1 cellular context compared by ENCODE assay signal in genomic region chr19:57709616-57710015, GRCh38.
TF ChIP-seq lines count a peak whose summit lies in the region.

No MANE protein-coding gene starts in this region.

TF ChIP-seq in H1, 55 proteins besides CTCF, POLR2A, EP300 and RAD21:
- no peak for TF ChIP-seq SAP30 (IDR thresholded peaks at IDR 0.05; ENCODE audit: insufficient read depth, insufficient replicate concordance, low read length)
- TF ChIP-seq YY1 (IDR thresholded peaks at IDR 0.05; ENCODE audit: low read depth, low read length): no peak
- no peak for TF ChIP-seq POLR2AphosphoS5 (IDR thresholded peaks at IDR 0.05; ENCODE audit: low read depth, low read length)
- TF ChIP-seq JUND (IDR thresholded peaks at IDR 0.05; ENCODE audit: low read length): no peak
- no peak for TF ChIP-seq HDAC6 (IDR thresholded peaks at IDR 0.05; ENCODE audit: low read depth, low read length)
- TF ChIP-seq TAF7 (optimal IDR thresholded peaks at IDR 0.05; ENCODE audit: borderline replicate concordance, low read depth, low read length): no peak
- TF ChIP-seq CEBPB (IDR thresholded peaks at IDR 0.05; ENCODE audit: low read depth, low read length): no peak
- no peak for TF ChIP-seq NANOG (IDR thresholded peaks at IDR 0.05; ENCODE audit: insufficient read depth, low read depth, low read length, poor library complexity, severe bottlenecking)
